1 cellular context compared by ENCODE assay signal in genomic region chr12:67433393-67434175, GRCh38.
TF ChIP-seq lines count a peak whose summit lies in the region.

No MANE protein-coding gene starts in this region.

TF ChIP-seq in HEK293, 187 proteins besides CTCF, POLR2A, EP300 and RAD21 (continued from another document):
- TF ChIP-seq REST (tag by site-specific recombination; IDR thresholded peaks at IDR 0.05): no peak
- TF ChIP-seq SALL2 (tag by site-specific recombination; IDR thresholded peaks at IDR 0.05; ENCODE audit: borderline replicate concordance): no peak
